3 cellular contexts compared by ENCODE assay signal in the genomic region with DNA sequence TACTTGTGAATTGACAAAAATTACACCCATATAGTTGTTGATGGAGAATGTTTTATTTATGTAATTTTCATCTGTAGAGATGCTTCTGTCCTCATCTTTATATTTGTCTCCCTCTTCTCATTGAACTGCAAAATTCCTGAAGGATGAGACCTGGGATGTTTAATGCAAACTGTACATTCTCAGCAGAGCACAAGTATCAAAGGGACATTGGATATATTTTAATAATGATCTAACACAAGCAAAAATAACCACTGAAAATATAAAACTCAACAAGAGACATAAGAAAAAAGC.
A peak's percentile ranks its signal among the peaks of the same experiment; 100 is the strongest.
TF ChIP-seq lines count a peak whose summit lies in the region.

No MANE protein-coding gene starts in this region.

TF ChIP-seq in A549, 52 proteins besides CTCF, POLR2A, EP300 and RAD21:
- TF ChIP-seq, protein P1, sequence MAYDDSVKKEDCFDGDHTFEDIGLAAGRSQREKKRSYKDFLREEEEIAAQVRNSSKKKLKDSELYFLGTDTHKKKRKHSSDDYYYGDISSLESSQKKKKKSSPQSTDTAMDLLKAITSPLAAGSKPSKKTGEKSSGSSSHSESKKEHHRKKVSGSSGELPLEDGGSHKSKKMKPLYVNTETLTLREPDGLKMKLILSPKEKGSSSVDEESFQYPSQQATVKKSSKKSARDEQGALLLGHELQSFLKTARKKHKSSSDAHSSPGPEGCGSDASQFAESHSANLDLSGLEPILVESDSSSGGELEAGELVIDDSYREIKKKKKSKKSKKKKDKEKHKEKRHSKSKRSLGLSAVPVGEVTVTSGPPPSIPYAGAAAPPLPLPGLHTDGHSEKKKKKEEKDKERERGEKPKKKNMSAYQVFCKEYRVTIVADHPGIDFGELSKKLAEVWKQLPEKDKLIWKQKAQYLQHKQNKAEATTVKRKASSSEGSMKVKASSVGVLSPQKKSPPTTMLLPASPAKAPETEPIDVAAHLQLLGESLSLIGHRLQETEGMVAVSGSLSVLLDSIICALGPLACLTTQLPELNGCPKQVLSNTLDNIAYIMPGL (CRISPR knock-in tag; IDR thresholded peaks at IDR 0.05; ENCODE audit: borderline replicate concordance): peak; percentile 51; the same call in 1 of the 2 replicates
- TF ChIP-seq, protein P2, sequence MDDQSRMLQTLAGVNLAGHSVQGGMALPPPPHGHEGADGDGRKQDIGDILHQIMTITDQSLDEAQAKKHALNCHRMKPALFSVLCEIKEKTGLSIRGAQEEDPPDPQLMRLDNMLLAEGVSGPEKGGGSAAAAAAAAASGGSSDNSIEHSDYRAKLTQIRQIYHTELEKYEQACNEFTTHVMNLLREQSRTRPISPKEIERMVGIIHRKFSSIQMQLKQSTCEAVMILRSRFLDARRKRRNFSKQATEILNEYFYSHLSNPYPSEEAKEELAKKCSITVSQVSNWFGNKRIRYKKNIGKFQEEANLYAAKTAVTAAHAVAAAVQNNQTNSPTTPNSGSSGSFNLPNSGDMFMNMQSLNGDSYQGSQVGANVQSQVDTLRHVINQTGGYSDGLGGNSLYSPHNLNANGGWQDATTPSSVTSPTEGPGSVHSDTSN (IDR thresholded peaks at IDR 0.05): no peak

TF ChIP-seq in GM23338, 12 proteins besides CTCF, POLR2A, EP300 and RAD21:
- TF ChIP-seq CREB1 (CRISPR knock-in tag; IDR thresholded peaks at IDR 0.05; ENCODE audit: low read depth) (no peak), POLR2AphosphoS5 (IDR thresholded peaks at IDR 0.05; ENCODE audit: low read depth) (no peak), STAT1 (IDR thresholded peaks at IDR 0.05; ENCODE audit: unreplicated experiment) (no peak), EZH2 (IDR thresholded peaks at IDR 0.05; ENCODE audit: low read depth, unreplicated experiment) (no peak), NANOG (IDR thresholded peaks at IDR 0.05; ENCODE audit: borderline replicate concordance) (no peak), EZH2phosphoT487 (IDR thresholded peaks at IDR 0.05; ENCODE audit: unreplicated experiment) (no peak), ZNF331 (CRISPR knock-in tag; IDR thresholded peaks at IDR 0.05; ENCODE audit: low read depth) (no peak), ZNF114 (CRISPR knock-in tag; IDR thresholded peaks at IDR 0.05) (no peak), JUNB (IDR thresholded peaks at IDR 0.05; ENCODE audit: unreplicated experiment) (no peak)
- TF ChIP-seq, protein P3, sequence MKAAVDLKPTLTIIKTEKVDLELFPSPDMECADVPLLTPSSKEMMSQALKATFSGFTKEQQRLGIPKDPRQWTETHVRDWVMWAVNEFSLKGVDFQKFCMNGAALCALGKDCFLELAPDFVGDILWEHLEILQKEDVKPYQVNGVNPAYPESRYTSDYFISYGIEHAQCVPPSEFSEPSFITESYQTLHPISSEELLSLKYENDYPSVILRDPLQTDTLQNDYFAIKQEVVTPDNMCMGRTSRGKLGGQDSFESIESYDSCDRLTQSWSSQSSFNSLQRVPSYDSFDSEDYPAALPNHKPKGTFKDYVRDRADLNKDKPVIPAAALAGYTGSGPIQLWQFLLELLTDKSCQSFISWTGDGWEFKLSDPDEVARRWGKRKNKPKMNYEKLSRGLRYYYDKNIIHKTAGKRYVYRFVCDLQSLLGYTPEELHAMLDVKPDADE (IDR thresholded peaks at IDR 0.05): no peak
- TF ChIP-seq, protein P4, sequence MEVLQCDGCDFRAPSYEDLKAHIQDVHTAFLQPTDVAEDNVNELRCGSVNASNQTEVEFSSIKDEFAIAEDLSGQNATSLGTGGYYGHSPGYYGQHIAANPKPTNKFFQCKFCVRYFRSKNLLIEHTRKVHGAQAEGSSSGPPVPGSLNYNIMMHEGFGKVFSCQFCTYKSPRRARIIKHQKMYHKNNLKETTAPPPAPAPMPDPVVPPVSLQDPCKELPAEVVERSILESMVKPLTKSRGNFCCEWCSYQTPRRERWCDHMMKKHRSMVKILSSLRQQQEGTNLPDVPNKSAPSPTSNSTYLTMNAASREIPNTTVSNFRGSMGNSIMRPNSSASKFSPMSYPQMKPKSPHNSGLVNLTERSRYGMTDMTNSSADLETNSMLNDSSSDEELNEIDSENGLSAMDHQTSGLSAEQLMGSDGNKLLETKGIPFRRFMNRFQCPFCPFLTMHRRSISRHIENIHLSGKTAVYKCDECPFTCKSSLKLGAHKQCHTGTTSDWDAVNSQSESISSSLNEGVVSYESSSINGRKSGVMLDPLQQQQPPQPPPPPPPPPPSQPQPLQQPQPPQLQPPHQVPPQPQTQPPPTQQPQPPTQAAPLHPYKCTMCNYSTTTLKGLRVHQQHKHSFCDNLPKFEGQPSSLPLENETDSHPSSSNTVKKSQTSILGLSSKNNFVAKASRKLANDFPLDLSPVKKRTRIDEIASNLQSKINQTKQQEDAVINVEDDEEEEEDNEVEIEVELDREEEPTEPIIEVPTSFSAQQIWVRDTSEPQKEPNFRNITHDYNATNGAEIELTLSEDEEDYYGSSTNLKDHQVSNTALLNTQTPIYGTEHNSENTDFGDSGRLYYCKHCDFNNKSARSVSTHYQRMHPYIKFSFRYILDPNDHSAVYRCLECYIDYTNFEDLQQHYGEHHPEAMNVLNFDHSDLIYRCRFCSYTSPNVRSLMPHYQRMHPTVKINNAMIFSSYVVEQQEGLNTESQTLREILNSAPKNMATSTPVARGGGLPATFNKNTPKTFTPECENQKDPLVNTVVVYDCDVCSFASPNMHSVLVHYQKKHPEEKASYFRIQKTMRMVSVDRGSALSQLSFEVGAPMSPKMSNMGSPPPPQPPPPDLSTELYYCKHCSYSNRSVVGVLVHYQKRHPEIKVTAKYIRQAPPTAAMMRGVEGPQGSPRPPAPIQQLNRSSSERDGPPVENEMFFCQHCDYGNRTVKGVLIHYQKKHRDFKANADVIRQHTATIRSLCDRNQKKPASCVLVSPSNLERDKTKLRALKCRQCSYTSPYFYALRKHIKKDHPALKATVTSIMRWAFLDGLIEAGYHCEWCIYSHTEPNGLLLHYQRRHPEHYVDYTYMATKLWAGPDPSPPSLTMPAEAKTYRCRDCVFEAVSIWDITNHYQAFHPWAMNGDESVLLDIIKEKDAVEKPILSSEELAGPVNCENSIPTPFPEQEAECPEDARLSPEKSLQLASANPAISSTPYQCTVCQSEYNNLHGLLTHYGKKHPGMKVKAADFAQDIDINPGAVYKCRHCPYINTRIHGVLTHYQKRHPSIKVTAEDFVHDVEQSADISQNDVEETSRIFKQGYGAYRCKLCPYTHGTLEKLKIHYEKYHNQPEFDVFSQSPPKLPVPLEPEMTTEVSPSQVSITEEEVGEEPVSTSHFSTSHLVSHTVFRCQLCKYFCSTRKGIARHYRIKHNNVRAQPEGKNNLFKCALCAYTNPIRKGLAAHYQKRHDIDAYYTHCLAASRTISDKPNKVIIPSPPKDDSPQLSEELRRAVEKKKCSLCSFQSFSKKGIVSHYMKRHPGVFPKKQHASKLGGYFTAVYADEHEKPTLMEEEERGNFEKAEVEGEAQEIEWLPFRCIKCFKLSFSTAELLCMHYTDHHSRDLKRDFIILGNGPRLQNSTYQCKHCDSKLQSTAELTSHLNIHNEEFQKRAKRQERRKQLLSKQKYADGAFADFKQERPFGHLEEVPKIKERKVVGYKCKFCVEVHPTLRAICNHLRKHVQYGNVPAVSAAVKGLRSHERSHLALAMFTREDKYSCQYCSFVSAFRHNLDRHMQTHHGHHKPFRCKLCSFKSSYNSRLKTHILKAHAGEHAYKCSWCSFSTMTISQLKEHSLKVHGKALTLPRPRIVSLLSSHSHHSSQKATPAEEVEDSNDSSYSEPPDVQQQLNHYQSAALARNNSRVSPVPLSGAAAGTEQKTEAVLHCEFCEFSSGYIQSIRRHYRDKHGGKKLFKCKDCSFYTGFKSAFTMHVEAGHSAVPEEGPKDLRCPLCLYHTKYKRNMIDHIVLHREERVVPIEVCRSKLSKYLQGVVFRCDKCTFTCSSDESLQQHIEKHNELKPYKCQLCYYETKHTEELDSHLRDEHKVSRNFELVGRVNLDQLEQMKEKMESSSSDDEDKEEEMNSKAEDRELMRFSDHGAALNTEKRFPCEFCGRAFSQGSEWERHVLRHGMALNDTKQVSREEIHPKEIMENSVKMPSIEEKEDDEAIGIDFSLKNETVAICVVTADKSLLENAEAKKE (CRISPR knock-in tag; IDR thresholded peaks at IDR 0.05): no peak

TF ChIP-seq in WTC11, 78 proteins besides CTCF, POLR2A, EP300 and RAD21 (continued from another document):
- TF ChIP-seq, protein P5, sequence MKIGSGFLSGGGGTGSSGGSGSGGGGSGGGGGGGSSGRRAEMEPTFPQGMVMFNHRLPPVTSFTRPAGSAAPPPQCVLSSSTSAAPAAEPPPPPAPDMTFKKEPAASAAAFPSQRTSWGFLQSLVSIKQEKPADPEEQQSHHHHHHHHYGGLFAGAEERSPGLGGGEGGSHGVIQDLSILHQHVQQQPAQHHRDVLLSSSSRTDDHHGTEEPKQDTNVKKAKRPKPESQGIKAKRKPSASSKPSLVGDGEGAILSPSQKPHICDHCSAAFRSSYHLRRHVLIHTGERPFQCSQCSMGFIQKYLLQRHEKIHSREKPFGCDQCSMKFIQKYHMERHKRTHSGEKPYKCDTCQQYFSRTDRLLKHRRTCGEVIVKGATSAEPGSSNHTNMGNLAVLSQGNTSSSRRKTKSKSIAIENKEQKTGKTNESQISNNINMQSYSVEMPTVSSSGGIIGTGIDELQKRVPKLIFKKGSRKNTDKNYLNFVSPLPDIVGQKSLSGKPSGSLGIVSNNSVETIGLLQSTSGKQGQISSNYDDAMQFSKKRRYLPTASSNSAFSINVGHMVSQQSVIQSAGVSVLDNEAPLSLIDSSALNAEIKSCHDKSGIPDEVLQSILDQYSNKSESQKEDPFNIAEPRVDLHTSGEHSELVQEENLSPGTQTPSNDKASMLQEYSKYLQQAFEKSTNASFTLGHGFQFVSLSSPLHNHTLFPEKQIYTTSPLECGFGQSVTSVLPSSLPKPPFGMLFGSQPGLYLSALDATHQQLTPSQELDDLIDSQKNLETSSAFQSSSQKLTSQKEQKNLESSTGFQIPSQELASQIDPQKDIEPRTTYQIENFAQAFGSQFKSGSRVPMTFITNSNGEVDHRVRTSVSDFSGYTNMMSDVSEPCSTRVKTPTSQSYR (CRISPR knock-in tag; IDR thresholded peaks at IDR 0.05): no peak
- TF ChIP-seq ESRRA (CRISPR knock-in tag; IDR thresholded peaks at IDR 0.05; ENCODE audit: borderline replicate concordance) (no peak), GABPB1 (CRISPR knock-in tag; IDR thresholded peaks at IDR 0.05) (no peak), FOXK1 (CRISPR knock-in tag; IDR thresholded peaks at IDR 0.05) (no peak), ZNF219 (CRISPR knock-in tag; IDR thresholded peaks at IDR 0.05; ENCODE audit: borderline replicate concordance) (no peak), ZNF263 (CRISPR knock-in tag; IDR thresholded peaks at IDR 0.05; ENCODE audit: low read depth) (no peak), ZNF138 (CRISPR knock-in tag; conservative IDR thresholded peaks at IDR 0.05) (no peak), ZNF317 (CRISPR knock-in tag; IDR thresholded peaks at IDR 0.05; ENCODE audit: borderline replicate concordance, low read depth) (no peak)
- TF ChIP-seq, protein P6, sequence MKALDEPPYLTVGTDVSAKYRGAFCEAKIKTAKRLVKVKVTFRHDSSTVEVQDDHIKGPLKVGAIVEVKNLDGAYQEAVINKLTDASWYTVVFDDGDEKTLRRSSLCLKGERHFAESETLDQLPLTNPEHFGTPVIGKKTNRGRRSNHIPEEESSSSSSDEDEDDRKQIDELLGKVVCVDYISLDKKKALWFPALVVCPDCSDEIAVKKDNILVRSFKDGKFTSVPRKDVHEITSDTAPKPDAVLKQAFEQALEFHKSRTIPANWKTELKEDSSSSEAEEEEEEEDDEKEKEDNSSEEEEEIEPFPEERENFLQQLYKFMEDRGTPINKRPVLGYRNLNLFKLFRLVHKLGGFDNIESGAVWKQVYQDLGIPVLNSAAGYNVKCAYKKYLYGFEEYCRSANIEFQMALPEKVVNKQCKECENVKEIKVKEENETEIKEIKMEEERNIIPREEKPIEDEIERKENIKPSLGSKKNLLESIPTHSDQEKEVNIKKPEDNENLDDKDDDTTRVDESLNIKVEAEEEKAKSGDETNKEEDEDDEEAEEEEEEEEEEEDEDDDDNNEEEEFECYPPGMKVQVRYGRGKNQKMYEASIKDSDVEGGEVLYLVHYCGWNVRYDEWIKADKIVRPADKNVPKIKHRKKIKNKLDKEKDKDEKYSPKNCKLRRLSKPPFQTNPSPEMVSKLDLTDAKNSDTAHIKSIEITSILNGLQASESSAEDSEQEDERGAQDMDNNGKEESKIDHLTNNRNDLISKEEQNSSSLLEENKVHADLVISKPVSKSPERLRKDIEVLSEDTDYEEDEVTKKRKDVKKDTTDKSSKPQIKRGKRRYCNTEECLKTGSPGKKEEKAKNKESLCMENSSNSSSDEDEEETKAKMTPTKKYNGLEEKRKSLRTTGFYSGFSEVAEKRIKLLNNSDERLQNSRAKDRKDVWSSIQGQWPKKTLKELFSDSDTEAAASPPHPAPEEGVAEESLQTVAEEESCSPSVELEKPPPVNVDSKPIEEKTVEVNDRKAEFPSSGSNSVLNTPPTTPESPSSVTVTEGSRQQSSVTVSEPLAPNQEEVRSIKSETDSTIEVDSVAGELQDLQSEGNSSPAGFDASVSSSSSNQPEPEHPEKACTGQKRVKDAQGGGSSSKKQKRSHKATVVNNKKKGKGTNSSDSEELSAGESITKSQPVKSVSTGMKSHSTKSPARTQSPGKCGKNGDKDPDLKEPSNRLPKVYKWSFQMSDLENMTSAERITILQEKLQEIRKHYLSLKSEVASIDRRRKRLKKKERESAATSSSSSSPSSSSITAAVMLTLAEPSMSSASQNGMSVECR (CRISPR knock-in tag; IDR thresholded peaks at IDR 0.05; ENCODE audit: borderline replicate concordance): no peak
- TF ChIP-seq, protein P7, sequence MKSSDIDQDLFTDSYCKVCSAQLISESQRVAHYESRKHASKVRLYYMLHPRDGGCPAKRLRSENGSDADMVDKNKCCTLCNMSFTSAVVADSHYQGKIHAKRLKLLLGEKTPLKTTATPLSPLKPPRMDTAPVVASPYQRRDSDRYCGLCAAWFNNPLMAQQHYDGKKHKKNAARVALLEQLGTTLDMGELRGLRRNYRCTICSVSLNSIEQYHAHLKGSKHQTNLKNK (CRISPR knock-in tag; IDR thresholded peaks at IDR 0.05): no peak
- TF ChIP-seq, protein P8, sequence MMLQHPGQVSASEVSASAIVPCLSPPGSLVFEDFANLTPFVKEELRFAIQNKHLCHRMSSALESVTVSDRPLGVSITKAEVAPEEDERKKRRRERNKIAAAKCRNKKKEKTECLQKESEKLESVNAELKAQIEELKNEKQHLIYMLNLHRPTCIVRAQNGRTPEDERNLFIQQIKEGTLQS (CRISPR knock-in tag; conservative IDR thresholded peaks at IDR 0.05): no peak
- TF ChIP-seq, protein P9, sequence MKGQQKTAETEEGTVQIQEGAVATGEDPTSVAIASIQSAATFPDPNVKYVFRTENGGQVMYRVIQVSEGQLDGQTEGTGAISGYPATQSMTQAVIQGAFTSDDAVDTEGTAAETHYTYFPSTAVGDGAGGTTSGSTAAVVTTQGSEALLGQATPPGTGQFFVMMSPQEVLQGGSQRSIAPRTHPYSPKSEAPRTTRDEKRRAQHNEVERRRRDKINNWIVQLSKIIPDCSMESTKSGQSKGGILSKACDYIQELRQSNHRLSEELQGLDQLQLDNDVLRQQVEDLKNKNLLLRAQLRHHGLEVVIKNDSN (CRISPR knock-in tag; IDR thresholded peaks at IDR 0.05): no peak
